Comparison of ENCODE assay signal across 9 cellular contexts in genomic region chr6:136989591-136990578, GRCh38. TPM values are rescaled to one million over a fixed set of nuclear protein-coding genes. Genes with fewer than 3 reads are reported as not detected.
DNase-seq lines count a peak whose midpoint lies in the region; ATAC-seq and TF ChIP-seq lines count a peak whose summit lies in the region.
"Had no signal": no experiment of that assay in that cellular context is flagged by ENCODE, and none has a peak within 500 bp of the region (broad histone marks: within the 10 kb centered on the region; RNA-seq: fewer than 3 reads in every experiment).

No MANE protein-coding gene starts in this region.

- TF ChIP-seq CTCF in Caco-2 (IDR thresholded peaks at IDR 0.05; ENCODE audit: insufficient read depth in 1 of 2, low read depth in 1 of 2, low read length in 1 of 2, severe bottlenecking in 1 of 2, unreplicated experiment in 1 of 2) = no peak
- no peak for TF ChIP-seq CTCF in fibroblast of the aortic adventitia (IDR thresholded peaks at IDR 0.05; ENCODE audit: insufficient read depth, low read length)
- TF ChIP-seq CTCF in osteocyte (IDR thresholded peaks at IDR 0.05) = no peak

- H3K4me1 Mint-ChIP-seq in Caco-2 (ENCODE audit: low read depth, unreplicated experiment) (peaks cover 10% of the 10 kb centered on the region), osteocyte (ENCODE audit: unreplicated experiment) (peaks cover 18% of the 10 kb centered on the region)

- peak overlapping the region; percentile 50 for H3K4me3 ChIP-seq in Caco-2 (ENCODE audit: low read depth, low read length)
- H3K4me3 ChIP-seq in fibroblast of the aortic adventitia (ENCODE audit: low read depth, low read length) = peak overlapping the region; percentile 37

- ATAC-seq in GM18502 (IDR thresholded peaks at IDR 0.05; ENCODE audit: poor library complexity, unreplicated experiment) = no peak
- no peak for ATAC-seq in GM18909 (IDR thresholded peaks at IDR 0.05; ENCODE audit: poor library complexity, unreplicated experiment)

- no peak overlapping the region for H3K27ac Mint-ChIP-seq in Caco-2 (ENCODE audit: unreplicated experiment)
- H3K27ac Mint-ChIP-seq in osteocyte (ENCODE audit: unreplicated experiment) = no peak overlapping the region

- intact Hi-C loops in Caco-2 (cut with micrococcal nuclease; ENCODE audit: unreplicated experiment) = loop anchor here (2.0 kb wide), 1 partner anchor 21 kb away; no protein-coding TSS in a partner anchor

- H3K36me3 ChIP-seq in Caco-2 (ENCODE audit: control insufficient read depth, insufficient read depth, low read length) = no peaks in the 10 kb centered on the region

- CTCF ChIA-PET in Caco-2 (lab: Charles Lee) = no interaction called here

- H3K4me3 Mint-ChIP-seq in Caco-2 (ENCODE audit: unreplicated experiment) = peak overlapping the region; percentile 73
- peak overlapping the region; percentile 75 for H3K4me3 Mint-ChIP-seq in osteocyte (ENCODE audit: unreplicated experiment)

- H3K27me3 Mint-ChIP-seq in Caco-2 (ENCODE audit: insufficient read depth, unreplicated experiment) = no peaks in the 10 kb centered on the region
- peaks cover 56% of the 10 kb centered on the region for H3K27me3 Mint-ChIP-seq in osteocyte (ENCODE audit: unreplicated experiment)

- BruUV-seq in Caco-2 (replicated peaks; lab: Mats Ljungman, UMichigan) = no TSS peak

- H3K4me1 ChIP-seq in Caco-2 = peaks cover 17% of the 10 kb centered on the region

- no peaks in the 10 kb centered on the region for H3K9me3 Mint-ChIP-seq in Caco-2 (ENCODE audit: unreplicated experiment)
- H3K9me3 Mint-ChIP-seq in osteocyte (ENCODE audit: unreplicated experiment) = no peaks in the 10 kb centered on the region

- no peaks in the 10 kb centered on the region for H3K27me3 ChIP-seq in Caco-2 (replicated peaks; ENCODE audit: control insufficient read depth, insufficient read depth, low read length)

- POLR2A ChIA-PET in Caco-2 (lab: Charles Lee) = no interaction called here

- DNase-seq in Caco-2 (peak; percentile 42 to 53), NCI-H774 (lab: John Stamatoyannopoulos, UW) (peak; percentile 43), fibroblast of the aortic adventitia (ENCODE audit: low read depth) (no peak), osteocyte (ENCODE audit: extremely low spot score, unreplicated experiment) (no peak), inferior parietal cortex (ENCODE audit: extremely low spot score) (no peak), CD1c-positive myeloid dendritic cell (ENCODE audit: extremely low spot score) (no peak)

- no peaks in the 10 kb centered on the region for H3K9me3 ChIP-seq in Caco-2

- H3K36me3 Mint-ChIP-seq in Caco-2 (ENCODE audit: insufficient read depth, unreplicated experiment) = no peaks in the 10 kb centered on the region
- H3K36me3 Mint-ChIP-seq in osteocyte (ENCODE audit: unreplicated experiment) = no peaks in the 10 kb centered on the region

RNA-seq across cellular contexts. Expression of gene IL20RA, which starts 54.9 kb away (rescaled TPM):
- total RNA-seq in Caco-2 (2022) = 0.65 and 1.6 TPM in 2 replicates
- 0.18 and 0.90 TPM in 2 replicates for total RNA-seq in fibroblast of the aortic adventitia (ENCODE audit: low replicate concordance)
- total RNA-seq in osteocyte = not detected in 2 replicates
- total RNA-seq: T-helper 2 cell treated with Interferon-gamma antibody and Interleukin-4, amounts not matched to agents 100 ng/mL and 5 ng/mL, for 36 hours had no signal

Comparison
In these comparisons a context has a peak if more than half of its experiments do, and no peak if none do; other contexts are left out.
1. DNase-seq: peak in Caco-2 (2 of 2) and NCI-H774 (single experiment); none in fibroblast of the aortic adventitia (single experiment), osteocyte (single experiment), inferior parietal cortex (single experiment) and CD1c-positive myeloid dendritic cell (single experiment).